Comparison of ENCODE assay signal across 1 cellular context in the genomic region with DNA sequence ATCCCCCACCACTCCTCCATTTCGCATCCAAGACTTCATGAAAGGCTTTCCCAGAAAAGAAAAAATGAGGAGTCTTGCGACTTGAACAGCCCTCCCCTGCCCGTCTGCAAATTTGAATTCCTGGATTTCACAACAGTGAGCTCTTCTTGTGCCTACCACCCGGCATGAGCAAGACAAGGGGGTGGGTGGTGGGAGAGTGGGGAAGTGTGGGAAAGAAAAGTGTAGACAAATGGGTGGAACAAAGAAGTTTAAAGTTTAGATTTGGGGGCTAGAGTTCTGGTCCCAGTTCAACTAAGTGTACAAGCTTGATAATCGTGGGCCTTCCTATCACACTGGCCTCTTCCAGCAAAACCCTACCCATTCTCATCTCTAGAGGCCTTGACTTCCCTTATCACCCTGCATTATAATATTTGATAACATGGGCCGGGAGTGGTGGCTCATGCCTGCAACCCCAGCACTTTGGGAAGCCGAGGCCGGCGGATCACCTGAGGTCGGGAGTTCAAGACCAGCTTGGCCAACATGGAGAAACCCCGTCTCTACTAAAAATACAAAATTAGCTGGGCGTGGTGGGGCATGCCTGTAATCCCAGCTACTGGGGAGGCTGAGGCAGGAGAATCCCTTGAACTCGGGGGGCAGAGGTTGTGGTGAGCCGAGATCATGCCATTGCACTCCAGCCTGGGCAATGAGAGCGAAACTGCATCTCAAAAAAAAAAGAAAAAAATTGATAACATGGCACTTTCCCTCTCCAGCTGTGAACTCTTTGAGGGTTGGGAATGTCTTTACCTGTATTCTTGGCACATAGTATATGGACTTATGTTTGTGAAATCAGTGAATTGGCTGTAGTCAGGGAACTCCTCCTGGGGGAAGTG.
TF ChIP-seq lines count a peak whose summit lies in the region.

No MANE protein-coding gene starts in this region.

TF ChIP-seq in K562, 482 proteins besides CTCF, POLR2A, EP300 and RAD21 (continued from another document and continues in another):
- TF ChIP-seq NR0B1 (IDR thresholded peaks at IDR 0.05; ENCODE audit: partially characterized antibody), result no peak
- TF ChIP-seq NONO (IDR thresholded peaks at IDR 0.05; ENCODE audit: low read depth in 2 of 2, low read length in 1 of 2), result no peak
- TF ChIP-seq SIX5 (IDR thresholded peaks at IDR 0.05; ENCODE audit: borderline replicate concordance in 1 of 2, insufficient read depth in 1 of 2, low read depth in 1 of 2, low read length in 2 of 2), result no peak
- TF ChIP-seq CTBP1 (IDR thresholded peaks at IDR 0.05; ENCODE audit: borderline replicate concordance), result no peak
- no peak; the same call in 1 of the 2 replicates for TF ChIP-seq RBM34 (IDR thresholded peaks at IDR 0.05; ENCODE audit: borderline replicate concordance, insufficient read depth, low read length)
- TF ChIP-seq, protein P1, sequence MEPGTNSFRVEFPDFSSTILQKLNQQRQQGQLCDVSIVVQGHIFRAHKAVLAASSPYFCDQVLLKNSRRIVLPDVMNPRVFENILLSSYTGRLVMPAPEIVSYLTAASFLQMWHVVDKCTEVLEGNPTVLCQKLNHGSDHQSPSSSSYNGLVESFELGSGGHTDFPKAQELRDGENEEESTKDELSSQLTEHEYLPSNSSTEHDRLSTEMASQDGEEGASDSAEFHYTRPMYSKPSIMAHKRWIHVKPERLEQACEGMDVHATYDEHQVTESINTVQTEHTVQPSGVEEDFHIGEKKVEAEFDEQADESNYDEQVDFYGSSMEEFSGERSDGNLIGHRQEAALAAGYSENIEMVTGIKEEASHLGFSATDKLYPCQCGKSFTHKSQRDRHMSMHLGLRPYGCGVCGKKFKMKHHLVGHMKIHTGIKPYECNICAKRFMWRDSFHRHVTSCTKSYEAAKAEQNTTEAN (CRISPR knock-in tag; IDR thresholded peaks at IDR 0.05), result no peak
- TF ChIP-seq UBTF (IDR thresholded peaks at IDR 0.05; ENCODE audit: borderline replicate concordance in 1 of 2, low read depth in 2 of 2, low read length in 2 of 2), result no peak
- TF ChIP-seq GTF2E2 (tag; IDR thresholded peaks at IDR 0.05), result no peak
- TF ChIP-seq AFF1 (IDR thresholded peaks at IDR 0.05; ENCODE audit: low read depth in 1 of 2, partially characterized antibody in 2 of 2), result peak in 1 of 2 experiments; percentile 38
- TF ChIP-seq, protein P2, sequence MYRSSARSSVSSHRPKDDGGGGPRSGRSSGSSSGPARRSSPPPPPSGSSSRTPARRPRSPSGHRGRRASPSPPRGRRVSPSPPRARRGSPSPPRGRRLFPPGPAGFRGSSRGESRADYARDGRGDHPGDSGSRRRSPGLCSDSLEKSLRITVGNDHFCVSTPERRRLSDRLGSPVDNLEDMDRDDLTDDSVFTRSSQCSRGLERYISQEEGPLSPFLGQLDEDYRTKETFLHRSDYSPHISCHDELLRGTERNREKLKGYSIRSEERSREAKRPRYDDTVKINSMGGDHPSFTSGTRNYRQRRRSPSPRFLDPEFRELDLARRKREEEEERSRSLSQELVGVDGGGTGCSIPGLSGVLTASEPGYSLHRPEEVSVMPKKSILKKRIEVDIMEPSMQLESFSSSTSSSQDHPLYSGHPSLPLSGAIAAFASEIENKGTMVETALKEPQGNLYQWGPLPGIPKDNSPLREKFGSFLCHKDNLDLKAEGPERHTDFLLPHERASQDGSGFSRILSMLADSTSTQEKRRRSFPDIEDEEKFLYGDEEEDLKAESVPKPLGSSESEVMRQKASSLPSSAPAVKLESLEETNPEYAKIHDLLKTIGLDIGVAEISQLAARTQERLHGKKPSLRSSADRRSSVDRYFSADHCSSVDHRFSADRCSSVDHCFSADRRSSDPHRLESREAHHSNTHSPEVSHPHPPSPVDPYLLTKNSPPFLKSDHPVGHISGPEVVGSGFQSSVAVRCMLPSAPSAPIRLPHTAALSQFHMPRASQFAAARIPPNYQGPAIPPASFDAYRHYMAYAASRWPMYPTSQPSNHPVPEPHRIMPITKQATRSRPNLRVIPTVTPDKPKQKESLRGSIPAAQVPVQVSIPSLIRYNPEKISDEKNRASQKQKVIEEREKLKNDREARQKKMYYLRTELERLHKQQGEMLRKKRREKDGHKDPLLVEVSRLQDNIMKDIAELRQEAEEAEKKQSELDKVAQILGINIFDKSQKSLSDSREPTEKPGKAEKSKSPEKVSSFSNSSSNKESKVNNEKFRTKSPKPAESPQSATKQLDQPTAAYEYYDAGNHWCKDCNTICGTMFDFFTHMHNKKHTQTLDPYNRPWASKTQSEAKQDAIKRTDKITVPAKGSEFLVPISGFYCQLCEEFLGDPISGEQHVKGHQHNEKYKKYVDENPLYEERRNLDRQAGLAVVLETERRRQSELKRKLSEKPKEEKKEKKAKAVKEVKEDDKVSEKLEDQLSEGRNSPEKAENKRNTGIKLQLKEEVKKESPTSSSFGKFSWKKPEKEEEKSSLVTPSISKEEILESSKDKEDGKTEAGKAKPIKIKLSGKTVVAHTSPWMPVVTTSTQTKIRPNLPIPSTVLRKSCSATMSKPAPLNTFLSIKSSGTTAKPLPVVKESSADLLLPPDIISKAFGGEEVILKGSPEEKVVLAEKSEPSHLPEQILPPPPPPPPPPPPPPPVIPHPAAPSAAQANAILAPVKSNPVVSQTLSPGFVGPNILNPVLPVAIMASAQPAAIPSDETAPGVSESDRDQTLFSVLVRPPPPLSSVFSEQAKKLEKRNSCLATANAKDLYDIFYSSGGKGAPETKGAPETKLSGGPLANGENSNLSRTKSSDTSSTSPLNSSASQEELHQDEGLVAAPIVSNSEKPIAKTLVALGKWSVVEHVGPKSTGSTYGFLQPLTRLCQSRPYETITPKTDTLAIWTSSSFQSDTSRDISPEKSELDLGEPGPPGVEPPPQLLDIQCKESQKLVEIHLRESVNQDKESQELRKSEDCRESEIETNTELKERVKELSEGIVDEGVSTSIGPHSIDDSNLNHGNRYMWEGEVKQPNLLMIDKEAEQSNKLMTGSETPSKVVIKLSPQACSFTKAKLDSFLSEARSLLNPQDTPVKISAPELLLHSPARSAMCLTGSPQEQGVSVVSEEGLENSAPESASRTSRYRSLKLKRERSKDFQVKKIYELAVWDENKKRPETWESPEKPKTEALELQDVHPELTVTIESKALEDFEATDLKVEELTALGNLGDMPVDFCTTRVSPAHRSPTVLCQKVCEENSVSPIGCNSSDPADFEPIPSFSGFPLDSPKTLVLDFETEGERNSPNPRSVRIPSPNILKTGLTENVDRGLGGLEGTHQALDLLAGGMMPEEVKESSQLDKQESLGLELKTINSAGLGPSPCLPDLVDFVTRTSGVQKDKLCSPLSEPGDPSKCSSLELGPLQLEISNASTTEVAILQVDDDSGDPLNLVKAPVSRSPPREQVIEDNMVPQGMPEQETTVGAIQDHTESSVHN (IDR thresholded peaks at IDR 0.05; ENCODE audit: borderline replicate concordance in 1 of 2, low read depth in 1 of 2), result 0 out of 4 replicates have a peak, but pooled peaks of 1 of the 2 experiments have one; percentile 17
- no peak for TF ChIP-seq C11orf30 (IDR thresholded peaks at IDR 0.05; ENCODE audit: low read depth)
- TF ChIP-seq MTA2 (IDR thresholded peaks at IDR 0.05; ENCODE audit: low read depth), result peak; percentile 12; the same call in 1 of the 2 replicates
- no peak for TF ChIP-seq ZNF324 (CRISPR knock-in tag; IDR thresholded peaks at IDR 0.05)
- no peak for TF ChIP-seq SPI1 (IDR thresholded peaks at IDR 0.05; ENCODE audit: borderline replicate concordance, low read depth, low read length)
- 0 out of 4 replicates have a peak, but pooled peaks of 1 of the 2 experiments have one; percentile 3 for TF ChIP-seq TEAD1 (CRISPR knock-in tag; IDR thresholded peaks at IDR 0.05)
- no peak for TF ChIP-seq ARID2 (IDR thresholded peaks at IDR 0.05)
- no peak; a peak in 1 of 4 replicates for TF ChIP-seq MLLT1 (IDR thresholded peaks at IDR 0.05)
- TF ChIP-seq, protein P3, sequence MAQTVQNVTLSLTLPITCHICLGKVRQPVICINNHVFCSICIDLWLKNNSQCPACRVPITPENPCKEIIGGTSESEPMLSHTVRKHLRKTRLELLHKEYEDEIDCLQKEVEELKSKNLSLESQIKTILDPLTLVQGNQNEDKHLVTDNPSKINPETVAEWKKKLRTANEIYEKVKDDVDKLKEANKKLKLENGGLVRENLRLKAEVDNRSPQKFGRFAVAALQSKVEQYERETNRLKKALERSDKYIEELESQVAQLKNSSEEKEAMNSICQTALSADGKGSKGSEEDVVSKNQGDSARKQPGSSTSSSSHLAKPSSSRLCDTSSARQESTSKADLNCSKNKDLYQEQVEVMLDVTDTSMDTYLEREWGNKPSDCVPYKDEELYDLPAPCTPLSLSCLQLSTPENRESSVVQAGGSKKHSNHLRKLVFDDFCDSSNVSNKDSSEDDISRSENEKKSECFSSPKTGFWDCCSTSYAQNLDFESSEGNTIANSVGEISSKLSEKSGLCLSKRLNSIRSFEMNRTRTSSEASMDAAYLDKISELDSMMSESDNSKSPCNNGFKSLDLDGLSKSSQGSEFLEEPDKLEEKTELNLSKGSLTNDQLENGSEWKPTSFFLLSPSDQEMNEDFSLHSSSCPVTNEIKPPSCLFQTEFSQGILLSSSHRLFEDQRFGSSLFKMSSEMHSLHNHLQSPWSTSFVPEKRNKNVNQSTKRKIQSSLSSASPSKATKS (CRISPR knock-in tag; IDR thresholded peaks at IDR 0.05), result no peak
- TF ChIP-seq, protein P4, sequence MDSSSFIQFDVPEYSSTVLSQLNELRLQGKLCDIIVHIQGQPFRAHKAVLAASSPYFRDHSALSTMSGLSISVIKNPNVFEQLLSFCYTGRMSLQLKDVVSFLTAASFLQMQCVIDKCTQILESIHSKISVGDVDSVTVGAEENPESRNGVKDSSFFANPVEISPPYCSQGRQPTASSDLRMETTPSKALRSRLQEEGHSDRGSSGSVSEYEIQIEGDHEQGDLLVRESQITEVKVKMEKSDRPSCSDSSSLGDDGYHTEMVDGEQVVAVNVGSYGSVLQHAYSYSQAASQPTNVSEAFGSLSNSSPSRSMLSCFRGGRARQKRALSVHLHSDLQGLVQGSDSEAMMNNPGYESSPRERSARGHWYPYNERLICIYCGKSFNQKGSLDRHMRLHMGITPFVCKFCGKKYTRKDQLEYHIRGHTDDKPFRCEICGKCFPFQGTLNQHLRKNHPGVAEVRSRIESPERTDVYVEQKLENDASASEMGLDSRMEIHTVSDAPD (CRISPR knock-in tag; IDR thresholded peaks at IDR 0.05), result no peak
- no peak for TF ChIP-seq STAT5B (CRISPR knock-in tag; IDR thresholded peaks at IDR 0.05)
- TF ChIP-seq KDM4B (IDR thresholded peaks at IDR 0.05; ENCODE audit: borderline replicate concordance in 2 of 2, low read depth in 1 of 2), result no peak
